8 cellular contexts compared by ENCODE assay signal in genomic region chr1:45467353-45467752, GRCh38. TPM values are rescaled to one million over a fixed set of nuclear protein-coding genes. Genes with fewer than 3 reads are reported as not detected.
DNase-seq lines count a peak whose midpoint lies in the region; ATAC-seq and TF ChIP-seq lines count a peak whose summit lies in the region.
"Not testable (repeated sequence)": the region's sequence is repeated elsewhere in the genome, so short reads cannot be mapped to it uniquely, and the experiment has no call there.

No MANE protein-coding gene starts in this region.

- H3K4me1 Mint-ChIP-seq in IgD-negative memory B cell = peaks cover 26 to 30% (median 30%) of the 10 kb centered on the region in 3 donors
- not testable (repeated sequence) for H3K4me1 Mint-ChIP-seq in stimulated activated effector memory CD8-positive, alpha-beta T cell treated with anti-CD3 and anti-CD28 coated beads, Interleukin-12 subunit alpha, Interleukin-12 subunit beta, amount 100 ng/mL, for 72 hours

- not testable (repeated sequence) for H3K27me3 ChIP-seq in BLaER1 treated with 17β-estradiol and CSF1 and Interleukin-3, amounts not matched to agents 10 nM and 100 nM

- peak; percentile 18 for DNase-seq in choroid plexus epithelial cell (ENCODE audit: low read depth)
- DNase-seq in stimulated activated effector memory CD8-positive, alpha-beta T cell treated with anti-CD3 and anti-CD28 coated beads, Interleukin-12 subunit alpha, Interleukin-12 subunit beta, amount 100 ng/mL, for 72 hours (ENCODE audit: low spot score in 2 of 2) = not testable (repeated sequence)

- peaks cover 0 to 19% (median 10%) of the 10 kb centered on the region in 10 experiments; a peak in 14 of 20 replicates for H3K4me1 ChIP-seq in BLaER1 treated with 17β-estradiol and CSF1 and Interleukin-3, amounts not matched to agents 10 nM and 100 nM

- ATAC-seq in GM18861 (IDR thresholded peaks at IDR 0.05; ENCODE audit: unreplicated experiment) (peak; percentile 45), GM19351 (IDR thresholded peaks at IDR 0.05; ENCODE audit: unreplicated experiment) (peak; percentile 54), GM21737 (IDR thresholded peaks at IDR 0.05; ENCODE audit: unreplicated experiment) (peak; percentile 46), HG02938 (IDR thresholded peaks at IDR 0.05; ENCODE audit: unreplicated experiment) (peak; percentile 57)
- peak; percentile 32 for ATAC-seq in stimulated activated effector memory CD8-positive, alpha-beta T cell treated with anti-CD3 and anti-CD28 coated beads, Interleukin-12 subunit alpha, Interleukin-12 subunit beta, amount 100 ng/mL, for 72 hours

- H3K27ac Mint-ChIP-seq in IgD-negative memory B cell; stimulated activated effector memory CD8-positive, alpha-beta T cell treated with anti-CD3 and anti-CD28 coated beads, Interleukin-12 subunit alpha, Interleukin-12 subunit beta, amount 100 ng/mL, for 72 hours: not testable (repeated sequence)

- H3K36me3 ChIP-seq in BLaER1 treated with 17β-estradiol and CSF1 and Interleukin-3, amounts not matched to agents 10 nM and 100 nM = peaks cover 0 to 13% (median 0%) of the 10 kb centered on the region in 11 experiments; a peak in 2 of 22 replicates

- not testable (repeated sequence) for TF ChIP-seq CTCF in choroid plexus epithelial cell (conservative IDR thresholded peaks at IDR 0.05; ENCODE audit: low read depth, low read length)

- not testable (repeated sequence) for H3K36me3 Mint-ChIP-seq in IgD-negative memory B cell; stimulated activated effector memory CD8-positive, alpha-beta T cell treated with anti-CD3 and anti-CD28 coated beads, Interleukin-12 subunit alpha, Interleukin-12 subunit beta, amount 100 ng/mL, for 72 hours

- not testable (repeated sequence) for H3K9ac ChIP-seq in BLaER1 treated with 17β-estradiol and CSF1 and Interleukin-3, amounts not matched to agents 10 nM and 100 nM

- H3K4me3 Mint-ChIP-seq in IgD-negative memory B cell = peak overlapping the region in 3 of 4 donors; percentile 3 to 81 (median 47)
- not testable (repeated sequence) for H3K4me3 Mint-ChIP-seq in stimulated activated effector memory CD8-positive, alpha-beta T cell treated with anti-CD3 and anti-CD28 coated beads, Interleukin-12 subunit alpha, Interleukin-12 subunit beta, amount 100 ng/mL, for 72 hours

- not testable (repeated sequence) for H3K9me3 Mint-ChIP-seq in IgD-negative memory B cell; stimulated activated effector memory CD8-positive, alpha-beta T cell treated with anti-CD3 and anti-CD28 coated beads, Interleukin-12 subunit alpha, Interleukin-12 subunit beta, amount 100 ng/mL, for 72 hours

- H3K4me2 ChIP-seq in BLaER1 treated with 17β-estradiol and CSF1 and Interleukin-3, amounts not matched to agents 10 nM and 100 nM = peak overlapping the region; percentile 19 to 66 (median 48); a peak in 15 of 22 replicates

- H3K27me3 Mint-ChIP-seq in IgD-negative memory B cell = not testable (repeated sequence)

- H3K9me3 ChIP-seq in BLaER1 treated with 17β-estradiol and CSF1 and Interleukin-3, amounts not matched to agents 10 nM and 100 nM (replicated peaks in 1 of 11) = not testable (repeated sequence)

- not testable (repeated sequence) for H3K27ac ChIP-seq in BLaER1 treated with 17β-estradiol and CSF1 and Interleukin-3, amounts not matched to agents 10 nM and 100 nM

- not testable (repeated sequence) for H4K20me1 ChIP-seq in BLaER1 treated with 17β-estradiol and CSF1 and Interleukin-3, amounts not matched to agents 10 nM and 100 nM

- not testable (repeated sequence) for H3K4me3 ChIP-seq in BLaER1 treated with 17β-estradiol and CSF1 and Interleukin-3, amounts not matched to agents 10 nM and 100 nM; choroid plexus epithelial cell (ENCODE audit: low read depth, low read length)

RNA-seq across cellular contexts. Expression of gene TESK2, which starts 23.6 kb away (rescaled TPM):
- 19.2 TPM for polyA plus RNA-seq in IgD-negative memory B cell

RNA-seq across cellular contexts. Expression of gene CCDC163, which starts 32.5 kb away (rescaled TPM):
- polyA plus RNA-seq in IgD-negative memory B cell = 5.2 TPM

RNA-seq across cellular contexts. Expression of gene MMACHC, which starts 32.7 kb away (rescaled TPM):
- 1.5 TPM for polyA plus RNA-seq in IgD-negative memory B cell

RNA-seq across cellular contexts. Expression of gene PRDX1, which starts 54.3 kb away (rescaled TPM):
- polyA plus RNA-seq in IgD-negative memory B cell = 264 TPM
